In genomic region chr1:48472747-48473146, GRCh38 we compare ENCODE assay signal across 8 cellular contexts. TPM values are rescaled to one million over a fixed set of nuclear protein-coding genes. Genes with fewer than 3 reads are reported as not detected.
DNase-seq lines count a peak whose midpoint lies in the region; ATAC-seq and TF ChIP-seq lines count a peak whose summit lies in the region.

No MANE protein-coding gene starts in this region.

- no peak for TF ChIP-seq CTCF in ovary (IDR thresholded peaks at IDR 0.05)

- WGBS in ovary, 3 donors: 56 to 63% (median 56%) methylated on average over 7 of the region's 7 CpGs

- no peak for TF ChIP-seq EP300 in ovary (IDR thresholded peaks at IDR 0.05)

- H3K27ac ChIP-seq in epithelial cell of prostate: peak overlapping the region; percentile 38
- H3K27ac ChIP-seq in ovary: peak overlapping the region; percentile 64 to 91

- peak overlapping the region; percentile 52 for H3K9ac ChIP-seq in NT2/D1 (ENCODE audit: insufficient read length, low read depth)

- H3K9me3 ChIP-seq in NT2/D1 (ENCODE audit: insufficient read depth, low read length) (peaks cover 20% of the 10 kb centered on the region; the same call in 1 of the 2 replicates), ovary (no peaks in the 10 kb centered on the region)

- no peak for TF ChIP-seq POLR2A in ovary (IDR thresholded peaks at IDR 0.05)

- H3K4me3 ChIP-seq in NT2/D1 (ENCODE audit: insufficient read length, low read depth) (peak overlapping the region; percentile 36), ovary (peak overlapping the region; percentile 79)

- no peaks in the 10 kb centered on the region for H3K36me3 ChIP-seq in NT2/D1 (ENCODE audit: insufficient read depth, insufficient read length, low read length)
- no peaks in the 10 kb centered on the region for H3K36me3 ChIP-seq in ovary

- peak; percentile 11 for DNase-seq in COR-L47 (lab: John Stamatoyannopoulos, UW)
- DNase-seq in NT2/D1 (ENCODE audit: low read depth, low spot score): no peak
- no peak for DNase-seq in epithelial cell of prostate (ENCODE audit: low read depth, low spot score)
- no peak for DNase-seq in ovary
- DNase-seq in stimulated activated CD4-positive, alpha-beta T cell treated with anti-CD3 and anti-CD28 coated beads, Interleukin-15, amount 100 ng/mL, for 24 hours: no peak

- ATAC-seq in GM18861 (IDR thresholded peaks at IDR 0.05; ENCODE audit: unreplicated experiment): no peak
- no peak for ATAC-seq in HG02981 (IDR thresholded peaks at IDR 0.05; ENCODE audit: unreplicated experiment)
- no peak for ATAC-seq in GM19351 (IDR thresholded peaks at IDR 0.05; ENCODE audit: unreplicated experiment)

- peaks cover 12% of the 10 kb centered on the region for H3K27me3 ChIP-seq in NT2/D1 (ENCODE audit: insufficient read depth, insufficient read length)
- no peaks in the 10 kb centered on the region for H3K27me3 ChIP-seq in ovary

- H3K4me1 ChIP-seq in NT2/D1 (ENCODE audit: insufficient read depth, insufficient read length) (peaks cover 6% of the 10 kb centered on the region), ovary (ENCODE audit: insufficient read depth) (no peaks in the 10 kb centered on the region)

- intact Hi-C loops in ovary (cut with DNase I): loop anchor here in 1 of 4 donors (10.0 kb wide), 1 partner anchor 302 kb away; the partner anchor contains the start of gene BEND5

RNA-seq across cellular contexts. Expression of gene SPATA6, which starts 0.7 kb away (rescaled TPM):
- 10 to 100 TPM; 18.5 to 48.3 (median 36.3) TPM for total RNA-seq in ovary
- polyA plus RNA-seq in ovary: 1 to 10 TPM; 7.9 to 9.3 TPM
